Comparison of ENCODE assay signal across 32 cellular contexts in the genomic region with DNA sequence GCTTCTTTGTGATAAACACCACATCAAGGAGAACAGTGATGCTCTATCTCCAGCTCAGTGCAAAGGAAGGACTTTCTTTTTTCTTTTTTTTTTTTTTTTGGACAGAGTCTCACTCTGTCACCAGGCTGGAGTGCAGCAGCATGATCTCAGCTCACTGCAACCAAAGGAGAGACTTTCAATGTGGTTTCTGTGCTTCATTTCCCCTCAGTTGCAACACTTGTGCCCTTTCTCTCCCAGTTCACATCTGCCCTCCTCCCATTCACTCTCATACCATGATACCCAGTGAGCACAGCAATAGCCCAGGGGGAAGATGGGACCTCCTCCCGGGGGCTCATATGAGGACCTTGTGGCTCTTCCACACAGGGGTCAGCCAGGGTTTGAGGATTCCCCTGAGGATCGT.
"Had no signal": no experiment of that assay in that cellular context is flagged by ENCODE, and none has a peak within 500 bp of the region (broad histone marks: within the 10 kb centered on the region; RNA-seq: fewer than 3 reads in every experiment).

No MANE protein-coding gene starts in this region.

- H3K9me3 ChIP-seq: adrenal gland, body of pancreas, esophagus muscularis mucosa, gastrocnemius medialis had no signal

- H3K27me3 ChIP-seq: adrenal gland, body of pancreas, esophagus muscularis mucosa, foreskin keratinocyte, gastrocnemius medialis, heart right ventricle had no signal

- H3K36me3 ChIP-seq: adrenal gland, esophagus muscularis mucosa, gastrocnemius medialis, heart right ventricle, WERI-Rb-1 had no signal

- ATAC-seq: activated naive CD4-positive, alpha-beta T cell treated with anti-CD3 and anti-CD28 coated beads, Interleukin-2, amount 50 U/mL, for 72 hours; activated T-cell treated with anti-CD3 and anti-CD28 coated beads, Interleukin-2, amount 50 U/mL, for 72 hours; body of pancreas; effector memory CD8-positive, alpha-beta T cell; foreskin keratinocyte; gastrocnemius medialis; T-helper 17 cell had no signal

- H3K4me1 ChIP-seq: adrenal gland, body of pancreas, esophagus muscularis mucosa, foreskin keratinocyte, gastrocnemius medialis, heart right ventricle had no signal

- H3K4me3 ChIP-seq: adrenal gland, body of pancreas, esophagus muscularis mucosa, gastrocnemius medialis, heart right ventricle had no signal

- DNase-seq: activated B cell treated with CpG ODN at 0.5 μM for 24 hours; activated CD4-positive, alpha-beta memory T cell treated with anti-CD3 and anti-CD28 coated beads, Interleukin-2, amount 10 ng/mL, durations not matched to agents 7 days and 5 days; activated CD4-positive, alpha-beta T cell treated with anti-CD3 and anti-CD28 coated beads for 1 hour; activated CD4-positive, alpha-beta T cell treated with anti-CD3 and anti-CD28 coated beads for 4 hours; activated CD4-positive, alpha-beta T cell treated with anti-CD3 and anti-CD28 coated beads, Interleukin-2, amount 10 ng/mL, durations not matched to agents 7 days and 5 days; activated CD4-positive, alpha-beta T cell treated with anti-CD3 and anti-CD28 coated beads, Interleukin-2, amount 50 U/mL, for 4 hours; activated CD8-positive, alpha-beta memory T cell treated with anti-CD3 and anti-CD28 coated beads, Interleukin-2, amount 50 U/mL, for 48 hours; activated gamma-delta T cell; activated naive CD4-positive, alpha-beta T cell; activated naive CD4-positive, alpha-beta T cell treated with anti-CD3 and anti-CD28 coated beads, Interleukin-2, amount 10 ng/mL, durations not matched to agents 7 days and 5 days; activated T-cell treated with anti-CD3 and anti-CD28 coated beads for 4 hours; activated T-cell treated with anti-CD3 and anti-CD28 coated beads, Interleukin-2, amount 50 U/mL, for 24 hours; activated T-cell treated with anti-CD3 and anti-CD28 coated beads, Interleukin-2, amount 50 U/mL, for 72 hours; adrenal gland; amygdala; aorta; body of pancreas; caudate nucleus; cortex of kidney; dermis blood vessel endothelial cell; effector CD4-positive, alpha-beta T cell; effector memory CD8-positive, alpha-beta T cell; erythroblast; foreskin keratinocyte; gastrocnemius medialis; heart right ventricle; T-helper 1 cell; T-helper 17 cell; T1000; WERI-Rb-1 had no signal

- H3K27ac ChIP-seq: adrenal gland, body of pancreas, esophagus muscularis mucosa, foreskin keratinocyte, gastrocnemius medialis, heart right ventricle, WERI-Rb-1 had no signal
